1 cellular context compared by ENCODE assay signal in genomic region chr7:144836545-144836842, GRCh38.
TF ChIP-seq lines count a peak whose summit lies in the region.

No MANE protein-coding gene starts in this region.

TF ChIP-seq in GM12878, 131 proteins besides CTCF, POLR2A, EP300 and RAD21 (continued from another document):
- TF ChIP-seq CEBPZ (IDR thresholded peaks at IDR 0.05; ENCODE audit: low read depth, low read length) (no peak), RB1 (IDR thresholded peaks at IDR 0.05; ENCODE audit: borderline replicate concordance) (no peak), EGR1 (IDR thresholded peaks at IDR 0.05; ENCODE audit: borderline replicate concordance in 1 of 2, low read depth in 2 of 2, low read length in 2 of 2) (no peak), NFIC (IDR thresholded peaks at IDR 0.05; ENCODE audit: low read depth, low read length) (no peak), PKNOX1 (IDR thresholded peaks at IDR 0.05) (no peak), CUX1 (IDR thresholded peaks at IDR 0.05; ENCODE audit: insufficient replicate concordance, low read depth, low read length) (no peak), KAT2A (conservative IDR thresholded peaks at IDR 0.05; ENCODE audit: control insufficient read depth, low read depth, low read length) (no peak), YY1 (IDR thresholded peaks at IDR 0.05; ENCODE audit: low read depth, low read length) (no peak), MTA2 (IDR thresholded peaks at IDR 0.05; ENCODE audit: low read depth) (no peak), ZBED1 (IDR thresholded peaks at IDR 0.05; ENCODE audit: borderline replicate concordance) (no peak), HDGF (IDR thresholded peaks at IDR 0.05) (no peak), IRF5 (IDR thresholded peaks at IDR 0.05; ENCODE audit: borderline replicate concordance) (no peak), NR2C1 (IDR thresholded peaks at IDR 0.05) (no peak), ESRRA (IDR thresholded peaks at IDR 0.05; ENCODE audit: low read length) (no peak), CBX5 (IDR thresholded peaks at IDR 0.05; ENCODE audit: low read depth) (no peak)
TF ChIP-seq in GM12878: peak in this region for 0.
